In the genomic region with DNA sequence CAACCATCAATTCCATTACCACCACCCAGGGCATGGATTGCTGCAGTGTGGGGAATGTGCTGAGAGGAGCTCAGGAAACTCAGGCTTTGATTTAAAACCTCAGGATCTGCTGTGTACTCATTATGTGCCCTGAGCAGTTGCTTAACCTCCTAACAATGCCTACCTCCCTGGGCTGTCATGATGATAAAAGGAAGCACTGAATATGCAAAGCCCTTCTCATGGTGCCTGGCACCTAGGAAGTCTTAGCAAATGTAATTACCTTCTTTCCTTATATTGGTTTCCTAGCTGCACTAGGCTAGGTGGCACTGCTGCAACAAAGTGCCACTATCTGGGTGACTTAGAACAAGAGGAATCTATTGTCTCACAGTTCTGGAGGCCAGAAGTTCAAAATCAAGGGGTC, we compare ENCODE assay signal across 22 cellular contexts.
"Had no signal": no experiment of that assay in that cellular context is flagged by ENCODE, and none has a peak within 500 bp of the region (broad histone marks: within the 10 kb centered on the region; RNA-seq: fewer than 3 reads in every experiment).

No MANE protein-coding gene starts in this region.

- ATAC-seq: activated CD8-positive, alpha-beta T cell treated with anti-CD3 and anti-CD28 coated beads, Interleukin-2, amount 10 ng/mL, durations not matched to agents 7 days and 5 days; activated naive CD4-positive, alpha-beta T cell treated with anti-CD3 and anti-CD28 coated beads, Interleukin-2, amount 50 U/mL, for 72 hours; activated T-helper 17 cell treated with anti-CD3 and anti-CD28 coated beads, Interleukin-2, amount 50 U/mL, for 72 hours; foreskin keratinocyte; left lobe of liver; sciatic nerve; stimulated activated memory B cell treated with anti-CD40 and anti-IgM and Interleukin-4, amounts not matched to agents 10 μg/mL and 1 μg/mL and 100 μg/mL, for 72 hours had no signal

- H3K27ac ChIP-seq: foreskin keratinocyte, parathyroid adenoma, stomach, suprapubic skin, transverse colon, uterus, VCaP had no signal

- H3K4me1 ChIP-seq: foreskin keratinocyte, parathyroid adenoma had no signal

- H2AFZ ChIP-seq: parathyroid adenoma had no signal

- H3K27me3 ChIP-seq: stomach, suprapubic skin, transverse colon, uterus had no signal

- H3K4me3 ChIP-seq: smooth muscle cell, stomach, suprapubic skin, transverse colon, uterus had no signal

- H3K36me3 ChIP-seq: stomach, suprapubic skin, transverse colon, uterus had no signal

- DNase-seq: activated CD4-positive, alpha-beta T cell treated with anti-CD3 and anti-CD28 coated beads for 1 hour; activated CD4-positive, alpha-beta T cell treated with anti-CD3 and anti-CD28 coated beads, Interleukin-2, amount 50 U/mL, for 1 hour; activated CD8-positive, alpha-beta T cell treated with anti-CD3 and anti-CD28 coated beads, Interleukin-2, amount 10 ng/mL, durations not matched to agents 7 days and 5 days; activated T-cell treated with anti-CD3 and anti-CD28 coated beads, Interleukin-2, amount 50 U/mL, for 24 hours; central memory CD4-positive, alpha-beta T cell; dermis blood vessel endothelial cell; effector CD8-positive, alpha-beta T cell; foreskin keratinocyte; kidney; stimulated activated CD4-positive, alpha-beta T cell treated with anti-CD3 and anti-CD28 coated beads, Interleukin-15, amount 100 ng/mL, for 24 hours; stomach; transverse colon; uterus had no signal

- H3K4me2 ChIP-seq: smooth muscle cell had no signal

- H3K9ac ChIP-seq: parathyroid adenoma had no signal

- H3K79me2 ChIP-seq: parathyroid adenoma had no signal

- H3K9me3 ChIP-seq: stomach, suprapubic skin, transverse colon, uterus had no signal
